8 cellular contexts compared by ENCODE assay signal in genomic region chr11:12118940-12119339, GRCh38. TPM values are rescaled to one million over a fixed set of nuclear protein-coding genes. Genes with fewer than 3 reads are reported as not detected.
DNase-seq lines count a peak whose midpoint lies in the region; ATAC-seq and TF ChIP-seq lines count a peak whose summit lies in the region.
"Had no signal": no experiment of that assay in that cellular context is flagged by ENCODE, and none has a peak within 500 bp of the region (broad histone marks: within the 10 kb centered on the region; RNA-seq: fewer than 3 reads in every experiment).

No MANE protein-coding gene starts in this region.

- no peak overlapping the region for H3K4me2 ChIP-seq in osteoblast (ENCODE audit: insufficient read depth, low read length)

- ATAC-seq in GM19467 (IDR thresholded peaks at IDR 0.05; ENCODE audit: unreplicated experiment) (no peak), GM18498 (IDR thresholded peaks at IDR 0.05; ENCODE audit: unreplicated experiment) (no peak)

- peaks cover 56% of the 10 kb centered on the region for H4K20me1 ChIP-seq in osteoblast (ENCODE audit: insufficient read depth, low read length)

- peaks cover 98% of the 10 kb centered on the region for H3K79me2 ChIP-seq in osteoblast (ENCODE audit: insufficient read depth, low read length)

- H3K27ac ChIP-seq in dorsolateral prefrontal cortex: peak overlapping the region in 53 of 59 donors; percentile 5 to 91 (median 70)
- peak overlapping the region; percentile 62 for H3K27ac ChIP-seq in osteoblast (ENCODE audit: low read depth, low read length)

- peak; percentile 17 for TF ChIP-seq CTCF in GM12864 (IDR thresholded peaks at IDR 0.05; ENCODE audit: low read depth, low read length, missing control alignments)
- TF ChIP-seq CTCF in dorsolateral prefrontal cortex (IDR thresholded peaks at IDR 0.05 in 54 of 56, conservative IDR thresholded peaks at IDR 0.05 in 2 of 56; ENCODE audit: low read depth in 1 of 56, partially characterized antibody in 56 of 56): no peak
- TF ChIP-seq CTCF in osteoblast (IDR thresholded peaks at IDR 0.05; ENCODE audit: extremely low read depth, low read depth, low read length): peak; percentile 13

- H3K4me1 ChIP-seq in osteoblast (ENCODE audit: insufficient read depth, low read length): peaks cover 77% of the 10 kb centered on the region

- H3K27me3 ChIP-seq in dorsolateral prefrontal cortex (no peaks in the 10 kb centered on the region), osteoblast (ENCODE audit: insufficient read depth, low read length) (no peaks in the 10 kb centered on the region)

- no peaks in the 10 kb centered on the region for H3K9me3 ChIP-seq in osteoblast (ENCODE audit: low read depth, low read length)

- intact Hi-C loops in dorsolateral prefrontal cortex (cut with DNase I): loop anchor here in 1 of 2 donors (10.0 kb wide), 1 partner anchor 116 kb away; no protein-coding TSS in a partner anchor

- no peak overlapping the region for H2AFZ ChIP-seq in osteoblast (ENCODE audit: low read length)

- H3K4me3 ChIP-seq in GM12864 (ENCODE audit: low read depth, low read length): no peak overlapping the region
- H3K4me3 ChIP-seq in dorsolateral prefrontal cortex: peak overlapping the region in 3 of 59 donors; percentile 5 to 27 (median 13)
- no peak overlapping the region for H3K4me3 ChIP-seq in osteoblast (ENCODE audit: insufficient read depth, low read length)

- H3K36me3 ChIP-seq in osteoblast (ENCODE audit: insufficient read depth, low read length): peaks cover 79% of the 10 kb centered on the region

- DNase-seq in GM12864 (ENCODE audit: low read depth) (no peak), NCI-H187 (lab: John Stamatoyannopoulos, UW) (peak; percentile 73 to 90), dorsolateral prefrontal cortex (no peak), osteoblast (ENCODE audit: insufficient read length, low spot score, missing footprints) (no peak), DMS114 treated with DMSO at 0.1 percent for 48 hours (lab: John Stamatoyannopoulos, UW; ENCODE audit: unreplicated experiment) (no peak)
- DNase-seq: activated naive CD4-positive, alpha-beta T cell treated with anti-CD3 and anti-CD28 coated beads, Interleukin-2, amount 10 ng/mL, durations not matched to agents 7 days and 5 days had no signal

RNA-seq across cellular contexts. Expression of gene MICAL2, which starts 8.6 kb away (rescaled TPM):
- total RNA-seq in dorsolateral prefrontal cortex (100 to 1,000 TPM; 104 to 402 (median 289) TPM), osteoblast (109 and 156 TPM in 2 replicates)

Comparison
In these comparisons a context has a peak if more than half of its experiments do, and no peak if none do; other contexts are left out.
1. DNase-seq: peak in NCI-H187 (2 of 2); none in GM12864 (single experiment), dorsolateral prefrontal cortex (0 of 10), osteoblast (single experiment) and DMS114 treated with DMSO at 0.1 percent for 48 hours (single experiment).
2. CTCF ChIP-seq: peak in GM12864 (single experiment) and osteoblast (single experiment); none in dorsolateral prefrontal cortex (0 of 56).